ENCODE assay signal across 18 cellular contexts in genomic region chr16:4029816-4030215, GRCh38.
A peak's percentile ranks its signal among the peaks of the same experiment; 100 is the strongest.
DNase-seq lines count a peak whose midpoint lies in the region; ATAC-seq and TF ChIP-seq lines count a peak whose summit lies in the region.
"Had no signal": no experiment of that assay in that cellular context is flagged by ENCODE, and none has a peak within 500 bp of the region (broad histone marks: within the 10 kb centered on the region; RNA-seq: fewer than 3 reads in every experiment).

No MANE protein-coding gene starts in this region.

- H3K56ac ChIP-seq in mesendoderm (ENCODE audit: low read length): peak overlapping the region; percentile 1

- no peak overlapping the region for H4K8ac ChIP-seq in mesendoderm (ENCODE audit: low read depth, low read length)

- no peaks in the 10 kb centered on the region for H3K27me3 ChIP-seq in mammary epithelial cell (ENCODE audit: insufficient read depth, low read length)
- H3K27me3 ChIP-seq in mesendoderm (ENCODE audit: insufficient read depth, low read length, poor library complexity): no peaks in the 10 kb centered on the region

- no peaks in the 10 kb centered on the region for H3K79me1 ChIP-seq in mesendoderm (ENCODE audit: low read length)

- no peaks in the 10 kb centered on the region for H3K4me1 Mint-ChIP-seq in MCF 10A (ENCODE audit: insufficient read depth, unreplicated experiment)
- no peaks in the 10 kb centered on the region for H3K4me1 Mint-ChIP-seq in type B pancreatic cell (ENCODE audit: unreplicated experiment)

- H4K20me1 ChIP-seq in mammary epithelial cell (ENCODE audit: insufficient read depth, low read length): no peaks in the 10 kb centered on the region

- H3K27me3 Mint-ChIP-seq in MCF 10A (ENCODE audit: insufficient read depth, unreplicated experiment) (no peaks in the 10 kb centered on the region), type B pancreatic cell (no peaks in the 10 kb centered on the region)
- H3K27me3 Mint-ChIP-seq: CD4-positive, alpha-beta memory T cell had no signal

- 92% methylated on average over 6 of the region's 6 CpGs for WGBS in mammary epithelial cell (ENCODE audit: low coverage, missing lambda C conversion rate)
- WGBS in mesendoderm (ENCODE audit: extremely low coverage, insufficient coverage, low lambda C conversion rate): no CpG with 5 or more reads among the region's 6 CpGs

- H3K4me3 ChIP-seq in mammary epithelial cell (replicated peaks in 1 of 3; ENCODE audit: insufficient read depth in 1 of 3, low read depth in 2 of 3, low read length in 3 of 3) (no peak overlapping the region), mesendoderm (ENCODE audit: low read length) (no peak overlapping the region)
- H3K4me3 ChIP-seq: A549 had no signal

- ATAC-seq in GM19467 (IDR thresholded peaks at IDR 0.05; ENCODE audit: unreplicated experiment): no peak
- ATAC-seq in HG03457 (IDR thresholded peaks at IDR 0.05; ENCODE audit: unreplicated experiment): no peak
- ATAC-seq: A549 had no signal

- in situ Hi-C loops in mammary epithelial cell (cut with MboI; ENCODE audit: low sequenced_read_pairs in 2 of 2): no loop called here

- TF ChIP-seq CTCF in MCF 10A (IDR thresholded peaks at IDR 0.05; ENCODE audit: unreplicated experiment) (no peak), mammary epithelial cell (conservative IDR thresholded peaks at IDR 0.05 in 1 of 2, IDR thresholded peaks at IDR 0.05 in 1 of 2; ENCODE audit: extremely low read depth in 1 of 2, insufficient read depth in 1 of 2, low read depth in 1 of 2, low read length in 2 of 2) (no peak), type B pancreatic cell (conservative IDR thresholded peaks at IDR 0.05) (no peak)

- H3K4me2 ChIP-seq in mammary epithelial cell (ENCODE audit: insufficient read depth, low read depth, low read length) (no peak overlapping the region), mesendoderm (ENCODE audit: low read length) (no peak overlapping the region)
- H3K4me2 ChIP-seq: A549 had no signal

- peaks cover 13% of the 10 kb centered on the region for H3K36me3 Mint-ChIP-seq in MCF 10A (ENCODE audit: insufficient read depth, unreplicated experiment)
- peaks cover 14% of the 10 kb centered on the region for H3K36me3 Mint-ChIP-seq in type B pancreatic cell

- dilution Hi-C loops in mammary epithelial cell (cut with HindIII; ENCODE audit: low sequenced_read_pairs): no loop called here

- H2BK120ac ChIP-seq in mesendoderm (ENCODE audit: low read depth, low read length): no peak overlapping the region

- H2BK15ac ChIP-seq in mesendoderm (replicated peaks; ENCODE audit: low read depth): no peak overlapping the region

- no peak overlapping the region for H2AK5ac ChIP-seq in mesendoderm (ENCODE audit: low read length)

- H3K27ac ChIP-seq in mammary epithelial cell (ENCODE audit: insufficient read depth, low read depth, low read length) (no peak overlapping the region), mesendoderm (ENCODE audit: low read depth, low read length) (no peak overlapping the region)
- H3K27ac ChIP-seq: A549 had no signal

- no peak overlapping the region for H4K5ac ChIP-seq in mesendoderm (ENCODE audit: low read length)

- DNase-seq in MCF 10A (ENCODE audit: unreplicated experiment) (no peak), mammary epithelial cell (no peak), NCI-H345 (lab: John Stamatoyannopoulos, UW) (peak; percentile 69), mesendoderm (peak; percentile 67), type B pancreatic cell (ENCODE audit: extremely low spot score, unreplicated experiment) (no peak)
- DNase-seq in activated CD4-positive, alpha-beta T cell treated with anti-CD3 and anti-CD28 coated beads, Interleukin-2, amount 50 U/mL, for 1 hour: no peak
- DNase-seq: CD4-positive, alpha-beta memory T cell; DMS53; KG1; NCI-H146; NCI-H2107; NCI-H226; NCI-H69; OCI-M1; Right ventricle myocardium superior had no signal

- H3K36me3 ChIP-seq in mammary epithelial cell (ENCODE audit: insufficient read depth, low read length): no peaks in the 10 kb centered on the region
- no peaks in the 10 kb centered on the region for H3K36me3 ChIP-seq in mesendoderm (ENCODE audit: control insufficient read depth, insufficient read depth, low read length)

- H3K4me1 ChIP-seq in mammary epithelial cell (ENCODE audit: insufficient read depth, low read length) (no peaks in the 10 kb centered on the region), mesendoderm (ENCODE audit: control insufficient read depth, low read depth, low read length) (no peaks in the 10 kb centered on the region)
- H3K4me1 ChIP-seq: A549 had no signal

- intact Hi-C loops in MCF 10A (cut with micrococcal nuclease) (no loop called here), mammary epithelial cell (cut with micrococcal nuclease) (no loop called here)

- H3K4me3 Mint-ChIP-seq in MCF 10A (ENCODE audit: unreplicated experiment): no peak overlapping the region
- no peak overlapping the region for H3K4me3 Mint-ChIP-seq in type B pancreatic cell
- H3K4me3 Mint-ChIP-seq: CD4-positive, alpha-beta memory T cell had no signal

- BruUV-seq in MCF 10A (replicated peaks; lab: Mats Ljungman, UMichigan): no TSS peak
- BruUV-seq in mammary epithelial cell (replicated peaks; lab: Mats Ljungman, UMichigan): no TSS peak

- H3K9me3 ChIP-seq in mammary epithelial cell (replicated peaks; ENCODE audit: insufficient read depth, low read length): no peaks in the 10 kb centered on the region
- H3K9me3 ChIP-seq: A549 had no signal

- H3K9ac ChIP-seq in mammary epithelial cell (ENCODE audit: insufficient read depth, low read length): no peak overlapping the region
- no peak overlapping the region for H3K9ac ChIP-seq in mesendoderm (ENCODE audit: low read length)

- CTCF ChIA-PET in MCF 10A (lab: Yijun Ruan, JAX) (no interaction called here), mammary epithelial cell (lab: Charles Lee; ENCODE audit: low non-redundant PET) (no interaction called here)

- H2AFZ ChIP-seq in mammary epithelial cell (ENCODE audit: low read depth, low read length): no peak overlapping the region

- no peak overlapping the region for H3K4ac ChIP-seq in mesendoderm (ENCODE audit: low read depth, low read length)

- no peaks in the 10 kb centered on the region for H3K9me3 Mint-ChIP-seq in MCF 10A (ENCODE audit: unreplicated experiment)
- no peaks in the 10 kb centered on the region for H3K9me3 Mint-ChIP-seq in type B pancreatic cell

- POLR2A ChIA-PET in MCF 10A (lab: Yijun Ruan, JAX): no interaction called here

- H3K79me2 ChIP-seq in mammary epithelial cell (ENCODE audit: insufficient read depth, low read length): no peaks in the 10 kb centered on the region
- H3K79me2 ChIP-seq in mesendoderm (ENCODE audit: control insufficient read depth, insufficient read depth, low read length): no peaks in the 10 kb centered on the region

- H3K18ac ChIP-seq in mesendoderm (ENCODE audit: low read length): no peak overlapping the region

- H3K27ac Mint-ChIP-seq in MCF 10A (ENCODE audit: low read depth, unreplicated experiment): peak overlapping the region; percentile 35
- H3K27ac Mint-ChIP-seq in type B pancreatic cell: peak overlapping the region; percentile 11

- no peak overlapping the region for H3K23ac ChIP-seq in mesendoderm (ENCODE audit: low read length)

- H2BK5ac ChIP-seq in mesendoderm (ENCODE audit: low read length): no peak overlapping the region

Comparison
In these comparisons a context has a peak if more than half of its experiments do, and no peak if none do; other contexts are left out.
1. DNase-seq: peak in NCI-H345 (single experiment) and mesendoderm (single experiment); none in MCF 10A (single experiment), mammary epithelial cell (single experiment), type B pancreatic cell (single experiment) and activated CD4-positive, alpha-beta T cell treated with anti-CD3 and anti-CD28 coated beads, Interleukin-2, amount 50 U/mL, for 1 hour (single experiment).